8 cellular contexts compared by ENCODE assay signal in the genomic region with DNA sequence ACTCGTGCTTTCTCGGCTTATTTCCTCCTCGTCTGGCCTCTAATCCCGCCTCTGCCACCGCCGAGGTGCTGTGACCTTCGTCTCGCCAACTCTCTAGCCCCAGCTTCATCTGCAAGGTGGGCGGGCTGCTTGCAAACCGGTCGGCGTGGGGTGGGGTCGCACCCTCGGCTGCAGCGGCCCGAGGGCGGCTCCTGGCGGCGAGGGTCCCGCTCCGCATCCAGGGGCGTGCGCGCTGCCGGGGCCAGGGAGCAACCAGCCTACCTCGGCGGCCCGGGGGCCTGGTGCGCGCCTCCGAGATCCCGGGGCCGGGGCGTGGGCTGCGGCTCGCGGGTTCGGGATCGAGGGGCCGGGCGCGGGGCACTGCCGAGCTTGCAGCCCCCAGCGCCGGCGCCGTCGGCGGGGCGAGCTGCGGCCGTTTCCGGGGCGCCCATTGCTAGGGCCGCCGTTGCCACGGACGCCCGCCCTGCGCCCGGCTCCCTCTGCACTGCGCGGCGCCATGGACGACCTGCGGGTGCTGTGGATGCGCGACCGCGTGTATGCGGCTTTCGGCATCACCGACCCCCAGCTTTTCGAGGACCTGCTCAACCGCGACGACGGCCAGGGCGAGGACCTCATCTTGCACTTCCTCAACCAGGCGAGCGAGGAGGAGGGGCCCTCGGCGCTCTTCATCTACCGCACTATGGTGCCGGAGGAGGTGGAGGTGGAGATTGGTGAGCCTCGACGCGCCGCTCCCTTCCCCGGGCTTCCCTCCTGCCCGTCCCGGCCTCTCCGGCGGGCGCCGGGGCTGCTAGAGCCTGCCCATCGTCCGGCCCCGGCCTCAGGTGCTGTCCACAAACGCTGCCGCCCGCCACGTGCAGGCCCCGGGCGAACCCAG. TPM values are rescaled to one million over a fixed set of nuclear protein-coding genes. Genes with fewer than 3 reads are reported as not detected.
DNase-seq lines count a peak whose midpoint lies in the region; ATAC-seq and TF ChIP-seq lines count a peak whose summit lies in the region.

TSS of gene DNAH10 (plus strand) at position 461 of the 874 bp plus-strand sequence. CDS start at position 497, 36 bp downstream.

- peak within 1 kb of the TSS; percentile 78 to 82 (median 78) for H3K4me3 Mint-ChIP-seq in nephron

- peaks cover 30% of the 10 kb centered on the region for H3K27me3 Mint-ChIP-seq in nephron (ENCODE audit: low read depth)

- H3K4me1 ChIP-seq in BLaER1 (peaks cover 13% of the 10 kb centered on the region), HUES6 (ENCODE audit: control insufficient read depth, insufficient read depth, low read length) (peaks cover 4% of the 10 kb centered on the region; the same call in 1 of the 2 replicates), upper lobe of right lung (peaks cover 11% of the 10 kb centered on the region), PC-3 (ENCODE audit: insufficient read depth, low read length) (no peaks in the 10 kb centered on the region)

- H3K9me3 ChIP-seq in BLaER1 (no peaks in the 10 kb centered on the region), HUES6 (ENCODE audit: control insufficient read depth, insufficient read depth, low read depth, low read length) (no peaks in the 10 kb centered on the region), upper lobe of right lung (no peaks in the 10 kb centered on the region), PC-3 (ENCODE audit: low read length) (no peaks in the 10 kb centered on the region)

- H3K9ac ChIP-seq in BLaER1 (peak within 1 kb of the TSS; percentile 52; the same call in 1 of the 2 replicates), HUES6 (ENCODE audit: low read length) (peak within 1 kb of the TSS; percentile 45), PC-3 (ENCODE audit: low read length) (no peak within 1 kb of the TSS)

- intact Hi-C loops in upper lobe of right lung (cut with DNase I) (no loop called here), PC-3 (cut with micrococcal nuclease) (no loop called here)

- no peaks in the 10 kb centered on the region for H3K9me2 ChIP-seq in PC-3 (replicated peaks; ENCODE audit: low read length)

- TF ChIP-seq POLR2A in erythroblast (IDR thresholded peaks at IDR 0.05; ENCODE audit: low read length), result no peak

- H3F3A ChIP-seq in PC-3 (ENCODE audit: low read length, unreplicated experiment), result no peaks in the 10 kb centered on the region

- H3K4me2 ChIP-seq in BLaER1, result peak within 1 kb of the TSS; percentile 95
- no peak within 1 kb of the TSS for H3K4me2 ChIP-seq in PC-3 (ENCODE audit: low read length)

- H2AFZ ChIP-seq in PC-3 (ENCODE audit: low read length), result no peak within 1 kb of the TSS

- POLR2A ChIA-PET in PC-3 (lab: Charles Lee; ENCODE audit: unreplicated experiment), result no interaction called here

- H3K27me3 ChIP-seq in BLaER1 (peaks cover 23% of the 10 kb centered on the region), HUES6 (ENCODE audit: control insufficient read depth, insufficient read depth, low read length) (peaks cover 20% of the 10 kb centered on the region), upper lobe of right lung (no peaks in the 10 kb centered on the region), PC-3 (ENCODE audit: low read length) (no peaks in the 10 kb centered on the region)

- peaks cover 16% of the 10 kb centered on the region for H3K36me3 Mint-ChIP-seq in nephron (ENCODE audit: low read depth)

- H4K20me1 ChIP-seq in BLaER1 (no peaks in the 10 kb centered on the region), PC-3 (ENCODE audit: low read length) (no peaks in the 10 kb centered on the region)

- BruUV-seq in PC-3 (replicated peaks; lab: Mats Ljungman, UMichigan), result no TSS peak

- H3K9me3 Mint-ChIP-seq in nephron, result no peaks in the 10 kb centered on the region

- H3K79me2 ChIP-seq in PC-3 (ENCODE audit: low read length), result no peaks in the 10 kb centered on the region

- H3K36me3 ChIP-seq in BLaER1 (peaks cover 16% of the 10 kb centered on the region), HUES6 (ENCODE audit: control insufficient read depth, insufficient read depth, low read length) (peaks cover 24% of the 10 kb centered on the region), upper lobe of right lung (peaks cover 12% of the 10 kb centered on the region), PC-3 (ENCODE audit: low read depth, low read length) (0 out of 2 replicates have a peak, but pooled peaks cover 4% of the 10 kb centered on the region)

- H3K27ac Mint-ChIP-seq in nephron, result no peak within 1 kb of the TSS

- H3K4me3 ChIP-seq in BLaER1, result peak within 1 kb of the TSS; percentile 72
- peak within 1 kb of the TSS; percentile 94 for H3K4me3 ChIP-seq in HUES6 (ENCODE audit: low read depth, low read length)
- H3K4me3 ChIP-seq in upper lobe of right lung, result peak within 1 kb of the TSS; percentile 50
- H3K4me3 ChIP-seq in PC-3 (ENCODE audit: low read length), result no peak within 1 kb of the TSS

- no peaks in the 10 kb centered on the region for H3K4me1 Mint-ChIP-seq in nephron

- DNase-seq in GM19240 (ENCODE audit: insufficient read length, low spot score) (peak; percentile 44), erythroblast (lab: John Stamatoyannopoulos, UW) (peak; percentile 53 to 54), upper lobe of right lung (peak; percentile 73), PC-3 (no peak)
- peak; percentile 23 to 24 for DNase-seq in activated CD4-positive, alpha-beta T cell treated with anti-CD3 and anti-CD28 coated beads, Interleukin-2, amount 50 U/mL, for 4 hours

- TF ChIP-seq CTCF in nephron (IDR thresholded peaks at IDR 0.05; ENCODE audit: unreplicated experiment in 3 of 3), result peak; percentile 58 to 63 (median 61)
- TF ChIP-seq CTCF in upper lobe of right lung (IDR thresholded peaks at IDR 0.05), result peak; percentile 18
- no peak for TF ChIP-seq CTCF in PC-3 (conservative IDR thresholded peaks at IDR 0.05; ENCODE audit: low read depth, low read length)

- ATAC-seq in upper lobe of right lung (peak; percentile 75), PC-3 (no peak)

- H3K27ac ChIP-seq in BLaER1 (no peak within 1 kb of the TSS), HUES6 (ENCODE audit: low read depth, low read length) (no peak within 1 kb of the TSS), upper lobe of right lung (no peak within 1 kb of the TSS), PC-3 (ENCODE audit: low read length) (no peak within 1 kb of the TSS)

- CTCF ChIA-PET in PC-3 (lab: Charles Lee), result no interaction called here

RNA-seq across cellular contexts. Expression of gene DNAH10, which starts in this region (rescaled TPM):
- total RNA-seq in upper lobe of right lung (0.23 TPM), PC-3 (2014; rRNA removed) (0.15 and 0.17 TPM in 2 replicates)

Comparison
In these comparisons a context has a peak if more than half of its experiments do, and no peak if none do; other contexts are left out.
1. Peak in DNase-seq, ATAC-seq and H3K4me3 ChIP-seq in upper lobe of right lung; RNA of the gene not detected or under 1 TPM.